ENCODE assay signal across 17 cellular contexts in genomic region chr2:46366675-46367067, GRCh38.
DNase-seq lines count a peak whose midpoint lies in the region; ATAC-seq and TF ChIP-seq lines count a peak whose summit lies in the region.
"Had no signal": no experiment of that assay in that cellular context is flagged by ENCODE, and none has a peak within 500 bp of the region (broad histone marks: within the 10 kb centered on the region; RNA-seq: fewer than 3 reads in every experiment).

No MANE protein-coding gene starts in this region.

- peak overlapping the region; percentile 48 for H3K27ac Mint-ChIP-seq in activated T-cell treated with anti-CD3 and anti-CD28 coated beads, Interleukin-2, amount 50 U/mL, for 72 hours
- H3K27ac Mint-ChIP-seq in nephron progenitor cell: peak overlapping the region; percentile 65
- H3K27ac Mint-ChIP-seq: CD4-positive, alpha-beta memory T cell had no signal

- DNase-seq in activated T-cell treated with anti-CD3 and anti-CD28 coated beads, Interleukin-2, amount 50 U/mL, for 72 hours: no peak
- DNase-seq in activated T-cell treated with anti-CD3 and anti-CD28 coated beads, Interleukin-2, amount 50 U/mL, for 48 hours: no peak
- peak; percentile 16 for DNase-seq in nephron progenitor cell
- no peak for DNase-seq in upper lobe of left lung
- no peak for DNase-seq in SW480 (ENCODE audit: low spot score)
- DNase-seq in Kasumi-1 (lab: John Stamatoyannopoulos, UW): no peak
- no peak for DNase-seq in posterior vena cava (ENCODE audit: low spot score)
- DNase-seq: Calu3; CD4-positive, alpha-beta memory T cell; MM.1S; NCI-H1092 treated with DMSO at 0.1 percent for 48 hours; NCI-H2081 treated with DMSO at 0.1 percent for 48 hours; NCI-H510A treated with DMSO at 0.1 percent for 48 hours; Peyer's patch had no signal

- H3K4me3 Mint-ChIP-seq in activated T-cell treated with anti-CD3 and anti-CD28 coated beads, Interleukin-2, amount 50 U/mL, for 72 hours: no peak overlapping the region
- no peak overlapping the region for H3K4me3 Mint-ChIP-seq in nephron progenitor cell
- H3K4me3 Mint-ChIP-seq: CD4-positive, alpha-beta memory T cell had no signal

- peak in 2 of 4 donors; percentile 12 to 21 for TF ChIP-seq POLR2A in upper lobe of left lung (IDR thresholded peaks at IDR 0.05)

- H3K4me3 ChIP-seq in upper lobe of left lung: no peak overlapping the region
- H3K4me3 ChIP-seq: Peyer's patch had no signal

- H3K9me3 ChIP-seq in upper lobe of left lung: no peaks in the 10 kb centered on the region
- H3K9me3 ChIP-seq: BE2C, Peyer's patch had no signal

- H3K4me1 Mint-ChIP-seq in activated T-cell treated with anti-CD3 and anti-CD28 coated beads, Interleukin-2, amount 50 U/mL, for 72 hours (ENCODE audit: low read depth): peaks cover 32% of the 10 kb centered on the region
- peaks cover 46% of the 10 kb centered on the region for H3K4me1 Mint-ChIP-seq in nephron progenitor cell

- peak overlapping the region; percentile 8 for H3K27ac ChIP-seq in layer of hippocampus (ENCODE audit: low read depth, low read length)
- H3K27ac ChIP-seq in upper lobe of left lung: peak overlapping the region; percentile 56 to 79 (median 66)
- H3K27ac ChIP-seq: 22Rv1 had no signal

- H3K4me1 ChIP-seq in upper lobe of left lung: peaks cover 51 to 81% (median 67%) of the 10 kb centered on the region in 4 donors

- H3K9me3 Mint-ChIP-seq in activated T-cell treated with anti-CD3 and anti-CD28 coated beads, Interleukin-2, amount 50 U/mL, for 72 hours: no peaks in the 10 kb centered on the region
- peaks cover 9% of the 10 kb centered on the region for H3K9me3 Mint-ChIP-seq in nephron progenitor cell
- H3K9me3 Mint-ChIP-seq: CD4-positive, alpha-beta memory T cell had no signal

- H3K36me3 ChIP-seq in upper lobe of left lung: peaks cover 27 to 91% (median 46%) of the 10 kb centered on the region in 4 donors
- H3K36me3 ChIP-seq: BE2C had no signal

- TF ChIP-seq EP300 in upper lobe of left lung (IDR thresholded peaks at IDR 0.05): peak; percentile 2 to 65 (median 24)

- H3K27me3 ChIP-seq in layer of hippocampus (ENCODE audit: control insufficient read depth, insufficient read depth, low read length) (no peaks in the 10 kb centered on the region), upper lobe of left lung (no peaks in the 10 kb centered on the region)
- H3K27me3 ChIP-seq: BE2C, Peyer's patch had no signal

- H3K36me3 Mint-ChIP-seq in activated T-cell treated with anti-CD3 and anti-CD28 coated beads, Interleukin-2, amount 50 U/mL, for 72 hours (ENCODE audit: insufficient read depth in 2 of 2): peaks cover 0 to 8% of the 10 kb centered on the region in 2 donors
- H3K36me3 Mint-ChIP-seq in nephron progenitor cell (ENCODE audit: low read depth): no peaks in the 10 kb centered on the region
- H3K36me3 Mint-ChIP-seq: CD4-positive, alpha-beta memory T cell had no signal

- H3K27me3 Mint-ChIP-seq in activated T-cell treated with anti-CD3 and anti-CD28 coated beads, Interleukin-2, amount 50 U/mL, for 72 hours (ENCODE audit: low read depth): peaks cover 5% of the 10 kb centered on the region
- H3K27me3 Mint-ChIP-seq in nephron progenitor cell (ENCODE audit: low read depth, poor library complexity): peaks cover 15% of the 10 kb centered on the region
- H3K27me3 Mint-ChIP-seq: CD4-positive, alpha-beta memory T cell had no signal

- no peak for TF ChIP-seq CTCF in nephron progenitor cell (IDR thresholded peaks at IDR 0.05)
- TF ChIP-seq CTCF in upper lobe of left lung (IDR thresholded peaks at IDR 0.05): no peak

- WGBS in upper lobe of left lung, 2 donors: 72 to 80% methylated on average over 9 of the region's 9 CpGs

- intact Hi-C loops in posterior vena cava (cut with DNase I): loop anchor here in 1 of 2 donors (5.0 kb wide), 2 partner anchors 69 to 354 kb away; partner anchors contain the start of gene EPAS1

- no peak for ATAC-seq in activated T-cell treated with anti-CD3 and anti-CD28 coated beads, Interleukin-2, amount 50 U/mL, for 72 hours (replicated peaks in 1 of 2)
- ATAC-seq in upper lobe of left lung (ENCODE audit: low FRiP score in 2 of 2): no peak
